In genomic region chr20:64024141-64024990, GRCh38 we compare ENCODE assay signal across 18 cellular contexts. TPM values are rescaled to one million over a fixed set of nuclear protein-coding genes. Genes with fewer than 3 reads are reported as not detected.
DNase-seq lines count a peak whose midpoint lies in the region; ATAC-seq, FAIRE-seq and TF ChIP-seq lines count a peak whose summit lies in the region.
"Had no signal": no experiment of that assay in that cellular context is flagged by ENCODE, and none has a peak within 500 bp of the region (broad histone marks: within the 10 kb centered on the region; RNA-seq: fewer than 3 reads in every experiment).

No MANE protein-coding gene starts in this region.

- in situ Hi-C loops in HepG2 (cut with HindIII; ENCODE audit: extremely low pct_ligation_motif_present, low pct_unique_long_range_greater_than_20kb), result loop anchor here (5.0 kb wide), 1 partner anchor 42 kb away; the partner anchor contains the start of gene PRPF6

- H2AFZ ChIP-seq in HepG2 (ENCODE audit: low read length) (no peak overlapping the region), OCI-LY7 (ENCODE audit: low read length) (no peak overlapping the region)

- peaks cover 43% of the 10 kb centered on the region for H3K36me3 Mint-ChIP-seq in activated T-helper 1 cell treated with anti-CD3 and anti-CD28 coated beads, Interleukin-12 subunit alpha, Interleukin-12 subunit beta, Interleukin-2, Interleukin-4 antibody, amounts not matched to agents 30 ng/mL and 10 ng/mL and 1 ng/mL, durations not matched to agents 14 hours and 24 hours and 36 hours (ENCODE audit: low read depth)

- ATAC-seq in HepG2 (peak; percentile 90), GM18858 (IDR thresholded peaks at IDR 0.05; ENCODE audit: unreplicated experiment) (no peak), GM21528 (IDR thresholded peaks at IDR 0.05; ENCODE audit: low FRiP score, unreplicated experiment) (no peak)
- ATAC-seq: CD8-positive, alpha-beta T cell had no signal

- TF ChIP-seq POLR2A in HepG2 (IDR thresholded peaks at IDR 0.05; ENCODE audit: insufficient read depth in 1 of 2, low read depth in 2 of 2, low read length in 2 of 2), result peak; percentile 73 to 93
- no peak for TF ChIP-seq POLR2A in breast epithelium (IDR thresholded peaks at IDR 0.05)

- peak; percentile 53 for TF ChIP-seq CTCF in HepG2 (CRISPR knock-in tag; IDR thresholded peaks at IDR 0.05)
- TF ChIP-seq CTCF in breast epithelium (IDR thresholded peaks at IDR 0.05), result no peak
- no peak for TF ChIP-seq CTCF in OCI-LY7 (conservative IDR thresholded peaks at IDR 0.05; ENCODE audit: low read length)

- H3K27ac ChIP-seq in HepG2 (ENCODE audit: extremely low read length, insufficient read depth, low read length) (peak overlapping the region; percentile 92), breast epithelium (no peak overlapping the region), OCI-LY7 (ENCODE audit: low read depth, low read length, poor library complexity, severe bottlenecking) (no peak overlapping the region)

- H3K9me2 ChIP-seq in OCI-LY7 (ENCODE audit: insufficient read depth, low read length), result no peaks in the 10 kb centered on the region

- H3K4me1 ChIP-seq in HepG2 (ENCODE audit: insufficient read depth, low read length), result peaks cover 42% of the 10 kb centered on the region
- no peaks in the 10 kb centered on the region for H3K4me1 ChIP-seq in breast epithelium
- H3K4me1 ChIP-seq in OCI-LY7 (ENCODE audit: insufficient read depth, low read length, poor library complexity, severe bottlenecking), result no peaks in the 10 kb centered on the region

- FAIRE-seq in HepG2 (lab: Jason Lieb, UNC), result peak; percentile 99

- H3K4me3 ChIP-seq in HepG2 (replicated peaks in 1 of 3; ENCODE audit: insufficient read depth in 1 of 3, low read depth in 2 of 3, low read length in 3 of 3), result peak overlapping the region in 2 of 3 experiments; percentile 18 to 63; a peak in 4 of 6 replicates
- no peak overlapping the region for H3K4me3 ChIP-seq in breast epithelium
- no peak overlapping the region for H3K4me3 ChIP-seq in OCI-LY7 (ENCODE audit: low read depth, low read length, poor library complexity, severe bottlenecking)

- H3K4me1 Mint-ChIP-seq in activated T-helper 1 cell treated with anti-CD3 and anti-CD28 coated beads, Interleukin-12 subunit alpha, Interleukin-12 subunit beta, Interleukin-2, Interleukin-4 antibody, amounts not matched to agents 30 ng/mL and 10 ng/mL and 1 ng/mL, durations not matched to agents 14 hours and 24 hours and 36 hours (ENCODE audit: low read depth), result no peaks in the 10 kb centered on the region

- H3K9me3 Mint-ChIP-seq in activated T-helper 1 cell treated with anti-CD3 and anti-CD28 coated beads, Interleukin-12 subunit alpha, Interleukin-12 subunit beta, Interleukin-2, Interleukin-4 antibody, amounts not matched to agents 30 ng/mL and 10 ng/mL and 1 ng/mL, durations not matched to agents 14 hours and 24 hours and 36 hours, result no peaks in the 10 kb centered on the region
- H3K9me3 Mint-ChIP-seq: CD8-positive, alpha-beta T cell had no signal

- DNase-seq in HuH-7 (ENCODE audit: low spot score), result peak; percentile 98
- DNase-seq in activated T-helper 1 cell treated with anti-CD3 and anti-CD28 coated beads, Interleukin-12 subunit alpha, Interleukin-12 subunit beta, Interleukin-2, Interleukin-4 antibody, amounts not matched to agents 30 ng/mL and 10 ng/mL and 1 ng/mL, durations not matched to agents 14 hours and 24 hours and 36 hours (ENCODE audit: low spot score), result no peak
- DNase-seq in HepG2 (ENCODE audit: low spot score), result peak; percentile 100
- peak; percentile 6 for DNase-seq in renal cortical epithelial cell (ENCODE audit: low read depth)
- DNase-seq in breast epithelium (ENCODE audit: low spot score in 2 of 2), result no peak
- DNase-seq in OCI-LY7 (ENCODE audit: low spot score), result no peak
- DNase-seq: ACHN; BE2C; CD8-positive, alpha-beta T cell; GF-D8; H7; NCI-H1436 treated with DMSO at 0.1 percent for 48 hours; NCI-H2081 treated with DMSO at 0.1 percent for 48 hours; NCI-H2227 treated with DMSO at 0.1 percent for 48 hours; NCI-H526 treated with DMSO at 0.1 percent for 48 hours; NK-92 treated with Interleukin-12 subunit alpha and Interleukin-12 subunit beta, amount 100 ng/mL, for 24 hours had no signal

- H3K4me2 ChIP-seq in HepG2 (ENCODE audit: low read depth, low read length) (peak overlapping the region; percentile 84), OCI-LY7 (ENCODE audit: low read length) (no peak overlapping the region)

- TF ChIP-seq EP300 in HepG2 (IDR thresholded peaks at IDR 0.05; ENCODE audit: low read depth in 2 of 2, low read length in 2 of 2) (peak; percentile 5 to 92; a peak in 3 of 4 replicates), HepG2 (CRISPR knock-in tag; IDR thresholded peaks at IDR 0.05; ENCODE audit: borderline replicate concordance) (peak; percentile 53; the same call in 1 of the 2 replicates)

- CTCF ChIA-PET in HepG2 (lab: Yijun Ruan, JAX; ENCODE audit: low intra/inter-chr PET ratio, low total read pairs), result interaction anchor here (1.3 kb wide), 1 partner anchor 45 kb away, joined by 4 read pairs; no protein-coding TSS in a partner anchor
- CTCF ChIA-PET in OCI-LY7 (lab: Charles Lee; ENCODE audit: unreplicated experiment), result no interaction called here

- H3K79me2 ChIP-seq in HepG2 (ENCODE audit: insufficient read depth, low read length) (peaks cover 4% of the 10 kb centered on the region), OCI-LY7 (ENCODE audit: insufficient read depth, low read depth, low read length) (no peaks in the 10 kb centered on the region)

- intact Hi-C loops in activated T-helper 1 cell treated with anti-CD3 and anti-CD28 coated beads, Interleukin-12 subunit alpha, Interleukin-12 subunit beta, Interleukin-2, Interleukin-4 antibody, amounts not matched to agents 30 ng/mL and 10 ng/mL and 1 ng/mL, durations not matched to agents 14 hours and 24 hours and 36 hours (cut with micrococcal nuclease), result no loop called here
- intact Hi-C loops in HepG2 (cut with micrococcal nuclease; ENCODE audit: unreplicated experiment) (loop anchor here (1.0 kb wide), 3 partner anchors 12 to 43 kb away; partner anchors contain the start of genes C20orf204 and PRPF6), breast epithelium (cut with DNase I; ENCODE audit: low total_unique reads) (no loop called here), OCI-LY7 (cut with micrococcal nuclease; ENCODE audit: unreplicated experiment) (no loop called here)

- no peaks in the 10 kb centered on the region for H3K27me3 Mint-ChIP-seq in activated T-helper 1 cell treated with anti-CD3 and anti-CD28 coated beads, Interleukin-12 subunit alpha, Interleukin-12 subunit beta, Interleukin-2, Interleukin-4 antibody, amounts not matched to agents 30 ng/mL and 10 ng/mL and 1 ng/mL, durations not matched to agents 14 hours and 24 hours and 36 hours (ENCODE audit: insufficient read depth)

- H3K36me3 ChIP-seq in HepG2 (replicated peaks in 1 of 2; ENCODE audit: control insufficient read depth in 1 of 2, insufficient read depth in 2 of 2, low read length in 2 of 2) (peaks cover 50 to 76% of the 10 kb centered on the region in 2 experiments), breast epithelium (peaks cover 19% of the 10 kb centered on the region), OCI-LY7 (ENCODE audit: insufficient read depth, low read length) (peaks cover 97% of the 10 kb centered on the region)

- H3K9me3 ChIP-seq in HepG2 (ENCODE audit: low read length) (no peaks in the 10 kb centered on the region), breast epithelium (no peaks in the 10 kb centered on the region), OCI-LY7 (ENCODE audit: low read length) (no peaks in the 10 kb centered on the region)
- H3K9me3 ChIP-seq: BE2C had no signal

- TF ChIP-seq RAD21 in HepG2 (CRISPR knock-in tag; IDR thresholded peaks at IDR 0.05), result peak; percentile 72

- H3K27me3 ChIP-seq in HepG2 (ENCODE audit: control insufficient read depth in 1 of 2, insufficient read depth in 2 of 2, low read length in 2 of 2) (no peaks in the 10 kb centered on the region), breast epithelium (no peaks in the 10 kb centered on the region)
- H3K27me3 ChIP-seq: BE2C had no signal

- peak overlapping the region; percentile 34 for H3K27ac Mint-ChIP-seq in activated T-helper 1 cell treated with anti-CD3 and anti-CD28 coated beads, Interleukin-12 subunit alpha, Interleukin-12 subunit beta, Interleukin-2, Interleukin-4 antibody, amounts not matched to agents 30 ng/mL and 10 ng/mL and 1 ng/mL, durations not matched to agents 14 hours and 24 hours and 36 hours
- H3K27ac Mint-ChIP-seq: CD8-positive, alpha-beta T cell had no signal

- H3K4me3 Mint-ChIP-seq in activated T-helper 1 cell treated with anti-CD3 and anti-CD28 coated beads, Interleukin-12 subunit alpha, Interleukin-12 subunit beta, Interleukin-2, Interleukin-4 antibody, amounts not matched to agents 30 ng/mL and 10 ng/mL and 1 ng/mL, durations not matched to agents 14 hours and 24 hours and 36 hours, result no peak overlapping the region
- H3K4me3 Mint-ChIP-seq: CD8-positive, alpha-beta T cell had no signal

- POLR2A ChIA-PET in HepG2 (lab: Yijun Ruan, JAX) (interaction anchor here (0.6 to 5.0 kb wide), 23 partner anchors 8 to 286 kb away, joined by 3 to 81 read pairs (median 4); partner anchors contain the start of genes C20orf204, PRPF6, SAMD10 and SOX18), OCI-LY7 (lab: Charles Lee) (no interaction called here)

- H3K9ac ChIP-seq in HepG2 (ENCODE audit: insufficient read depth, low read depth, low read length), result peak overlapping the region; percentile 75

- BruUV-seq in HepG2 (replicated peaks; lab: Mats Ljungman, UMichigan) (TSS peak; percentile 64), OCI-LY7 (replicated peaks; lab: Mats Ljungman, UMichigan) (no TSS peak)

- 24% methylated on average over 16 of the region's 17 CpGs for WGBS in HepG2 (ENCODE audit: low lambda C conversion rate)

- H4K20me1 ChIP-seq in HepG2 (ENCODE audit: insufficient read depth, low read length) (no peaks in the 10 kb centered on the region), OCI-LY7 (ENCODE audit: insufficient read depth, low read length) (no peaks in the 10 kb centered on the region)

RNA-seq across cellular contexts. Expression of gene C20orf204, which starts 11.6 kb away (rescaled TPM):
- total RNA-seq in activated T-helper 1 cell treated with anti-CD3 and anti-CD28 coated beads, Interleukin-12 subunit alpha, Interleukin-12 subunit beta, Interleukin-2, Interleukin-4 antibody, amounts not matched to agents 30 ng/mL and 10 ng/mL and 1 ng/mL, durations not matched to agents 14 hours and 24 hours and 36 hours, result 5.4 and 6.1 TPM in 2 replicates
- total RNA-seq in HepG2 (2016; rRNA removed; fragmentation: Illumina TruSeq; extraction: Trizol) (36.8 and 80.0 TPM in 2 replicates), renal cortical epithelial cell (0.45 TPM in 1 of 2 replicates, not detected in the other), breast epithelium (1 to 10 TPM in 2 of 3 donors, under 1 TPM in 1; 0.66 to 1.3 (median 1.1) TPM), OCI-LY7 (2022) (5.9 and 6.7 TPM in 2 replicates)
- 48.6 and 61.3 TPM in 2 replicates for total RNA-seq in HepG2 (2016; cell fraction: cytosol; rRNA removed; fragmentation: Illumina TruSeq; extraction: Trizol; ENCODE audit: low read depth)
- total RNA-seq in HepG2 (2016; cell fraction: insoluble cytoplasmic fraction; rRNA removed; fragmentation: Illumina TruSeq; extraction: Trizol), result 39.0 and 80.0 TPM in 2 replicates
- 57.5 and 77.5 TPM in 2 replicates for total RNA-seq in HepG2 (2016; cell fraction: membrane; rRNA removed; fragmentation: Illumina TruSeq; extraction: Trizol)
- 68.2 and 72.7 TPM in 2 replicates for total RNA-seq in HepG2 (2016; cell fraction: nucleus; rRNA removed; fragmentation: Illumina TruSeq; extraction: Trizol)
- polyA plus RNA-seq in HepG2 (2011; rRNA removed), result 22.1 and 27.2 TPM in 2 replicates
- polyA plus RNA-seq in HepG2 (2011; cell fraction: cytosol; rRNA removed), result 22.8 and 58.2 TPM in 2 replicates
- polyA plus RNA-seq in HepG2 (2011; cell fraction: nucleus; rRNA removed), result 143 and 193 TPM in 2 replicates
- polyA plus RNA-seq in HepG2 (2012), result 13.4 and 16.2 TPM in 2 replicates
- 59.0 and 74.0 TPM in 2 replicates for polyA plus RNA-seq in HepG2 (2016; cell fraction: cytosol; fragmentation: Illumina TruSeq; extraction: Trizol; ENCODE audit: low read depth)
- polyA plus RNA-seq in HepG2 (2016; cell fraction: insoluble cytoplasmic fraction; fragmentation: Illumina TruSeq; extraction: Trizol; ENCODE audit: low read depth), result 48.7 and 49.5 TPM in 2 replicates
- 58.9 and 64.4 TPM in 2 replicates for polyA plus RNA-seq in HepG2 (2016; cell fraction: membrane; fragmentation: Illumina TruSeq; extraction: Trizol; ENCODE audit: low read depth)
- 152 and 164 TPM in 2 replicates for polyA plus RNA-seq in HepG2 (2016; cell fraction: nucleus; fragmentation: Illumina TruSeq; extraction: Trizol; ENCODE audit: insufficient read depth, low read depth)
- 1.8 and 19.7 TPM in 2 replicates for polyA minus RNA-seq in HepG2 (2011; rRNA and poly(A)+ RNA removed; ENCODE audit: low replicate concordance)
- polyA minus RNA-seq in HepG2 (2011; cell fraction: cytosol; rRNA and poly(A)+ RNA removed), result 15.0 and 21.9 TPM in 2 replicates
- 21.8 and 31.2 TPM in 2 replicates for polyA minus RNA-seq in HepG2 (2011; cell fraction: nucleus; rRNA and poly(A)+ RNA removed)
- total RNA-seq in OCI-LY7 (2014; rRNA removed; shearing (Covaris generic)), result 2.0 and 3.5 TPM in 2 replicates

RNA-seq across cellular contexts. Expression of gene SOX18, which starts 25.1 kb away (rescaled TPM):
- total RNA-seq in activated T-helper 1 cell treated with anti-CD3 and anti-CD28 coated beads, Interleukin-12 subunit alpha, Interleukin-12 subunit beta, Interleukin-2, Interleukin-4 antibody, amounts not matched to agents 30 ng/mL and 10 ng/mL and 1 ng/mL, durations not matched to agents 14 hours and 24 hours and 36 hours, result 1.3 TPM in 2 replicates
- total RNA-seq in HepG2 (2016; rRNA removed; fragmentation: Illumina TruSeq; extraction: Trizol) (1.3 and 1.9 TPM in 2 replicates), renal cortical epithelial cell (0.05 and 0.17 TPM in 2 replicates), breast epithelium (1 to 10 TPM; 1.8 to 8.8 (median 3.2) TPM), OCI-LY7 (2022) (not detected in 2 replicates)
- total RNA-seq in HepG2 (2016; cell fraction: cytosol; rRNA removed; fragmentation: Illumina TruSeq; extraction: Trizol; ENCODE audit: low read depth), result 1.1 and 1.6 TPM in 2 replicates
- total RNA-seq in HepG2 (2016; cell fraction: insoluble cytoplasmic fraction; rRNA removed; fragmentation: Illumina TruSeq; extraction: Trizol), result 0.94 and 1.8 TPM in 2 replicates
- total RNA-seq in HepG2 (2016; cell fraction: membrane; rRNA removed; fragmentation: Illumina TruSeq; extraction: Trizol), result 2.7 and 3.0 TPM in 2 replicates
- total RNA-seq in HepG2 (2016; cell fraction: nucleus; rRNA removed; fragmentation: Illumina TruSeq; extraction: Trizol), result 1.4 and 2.1 TPM in 2 replicates
- polyA plus RNA-seq in HepG2 (2011; rRNA removed), result 1.6 and 2.0 TPM in 2 replicates
- 1.1 and 2.3 TPM in 2 replicates for polyA plus RNA-seq in HepG2 (2011; cell fraction: cytosol; rRNA removed)
- polyA plus RNA-seq in HepG2 (2011; cell fraction: nucleus; rRNA removed), result 8.4 and 10.3 TPM in 2 replicates
- 2.4 and 3.1 TPM in 2 replicates for polyA plus RNA-seq in HepG2 (2012)
- 1.8 and 1.9 TPM in 2 replicates for polyA plus RNA-seq in HepG2 (2016; cell fraction: cytosol; fragmentation: Illumina TruSeq; extraction: Trizol; ENCODE audit: low read depth)
- polyA plus RNA-seq in HepG2 (2016; cell fraction: insoluble cytoplasmic fraction; fragmentation: Illumina TruSeq; extraction: Trizol; ENCODE audit: low read depth), result 7.2 and 8.4 TPM in 2 replicates
- polyA plus RNA-seq in HepG2 (2016; cell fraction: membrane; fragmentation: Illumina TruSeq; extraction: Trizol; ENCODE audit: low read depth), result 3.3 and 4.0 TPM in 2 replicates
- 9.0 and 10.0 TPM in 2 replicates for polyA plus RNA-seq in HepG2 (2016; cell fraction: nucleus; fragmentation: Illumina TruSeq; extraction: Trizol; ENCODE audit: insufficient read depth, low read depth)
- polyA minus RNA-seq in HepG2 (2011; rRNA and poly(A)+ RNA removed; ENCODE audit: low replicate concordance), result 0.28 and 1.8 TPM in 2 replicates
- 1.9 and 4.0 TPM in 2 replicates for polyA minus RNA-seq in HepG2 (2011; cell fraction: cytosol; rRNA and poly(A)+ RNA removed)
- 0.77 and 0.87 TPM in 2 replicates for polyA minus RNA-seq in HepG2 (2011; cell fraction: nucleus; rRNA and poly(A)+ RNA removed)
- not detected in 2 replicates for total RNA-seq in OCI-LY7 (2014; rRNA removed; shearing (Covaris generic))
- total RNA-seq: CD8-positive, alpha-beta T cell had no signal

RNA-seq across cellular contexts. Expression of gene TCEA2, which starts 38.6 kb away (rescaled TPM):
- 33.8 TPM in 2 replicates for total RNA-seq in activated T-helper 1 cell treated with anti-CD3 and anti-CD28 coated beads, Interleukin-12 subunit alpha, Interleukin-12 subunit beta, Interleukin-2, Interleukin-4 antibody, amounts not matched to agents 30 ng/mL and 10 ng/mL and 1 ng/mL, durations not matched to agents 14 hours and 24 hours and 36 hours
- total RNA-seq in HepG2 (2016; rRNA removed; fragmentation: Illumina TruSeq; extraction: Trizol) (25.9 and 33.7 TPM in 2 replicates), renal cortical epithelial cell (15.3 and 21.8 TPM in 2 replicates), breast epithelium (10 to 100 TPM; 23.9 to 39.4 (median 26.6) TPM), OCI-LY7 (2022) (71.2 and 72.3 TPM in 2 replicates)
- 58.0 and 75.2 TPM in 2 replicates for total RNA-seq in HepG2 (2016; cell fraction: cytosol; rRNA removed; fragmentation: Illumina TruSeq; extraction: Trizol; ENCODE audit: low read depth)
- 25.2 and 31.6 TPM in 2 replicates for total RNA-seq in HepG2 (2016; cell fraction: insoluble cytoplasmic fraction; rRNA removed; fragmentation: Illumina TruSeq; extraction: Trizol)
- total RNA-seq in HepG2 (2016; cell fraction: membrane; rRNA removed; fragmentation: Illumina TruSeq; extraction: Trizol), result 54.3 and 70.5 TPM in 2 replicates
- 19.6 and 25.2 TPM in 2 replicates for total RNA-seq in HepG2 (2016; cell fraction: nucleus; rRNA removed; fragmentation: Illumina TruSeq; extraction: Trizol)
- polyA plus RNA-seq in HepG2 (2011; rRNA removed), result 28.1 and 36.8 TPM in 2 replicates
- 22.9 and 25.9 TPM in 2 replicates for polyA plus RNA-seq in HepG2 (2011; cell fraction: cytosol; rRNA removed)
- polyA plus RNA-seq in HepG2 (2011; cell fraction: nucleus; rRNA removed), result 101 and 106 TPM in 2 replicates
- 70.9 and 75.4 TPM in 2 replicates for polyA plus RNA-seq in HepG2 (2012)
- 308 and 317 TPM in 2 replicates for polyA plus RNA-seq in HepG2 (2016; cell fraction: cytosol; fragmentation: Illumina TruSeq; extraction: Trizol; ENCODE audit: low read depth)
- 54.5 and 74.5 TPM in 2 replicates for polyA plus RNA-seq in HepG2 (2016; cell fraction: insoluble cytoplasmic fraction; fragmentation: Illumina TruSeq; extraction: Trizol; ENCODE audit: low read depth)
- polyA plus RNA-seq in HepG2 (2016; cell fraction: membrane; fragmentation: Illumina TruSeq; extraction: Trizol; ENCODE audit: low read depth), result 232 and 236 TPM in 2 replicates
- 80.5 and 83.8 TPM in 2 replicates for polyA plus RNA-seq in HepG2 (2016; cell fraction: nucleus; fragmentation: Illumina TruSeq; extraction: Trizol; ENCODE audit: insufficient read depth, low read depth)
- 42.1 and 65.5 TPM in 2 replicates for polyA minus RNA-seq in HepG2 (2011; rRNA and poly(A)+ RNA removed; ENCODE audit: low replicate concordance)
- 21.6 and 27.5 TPM in 2 replicates for polyA minus RNA-seq in HepG2 (2011; cell fraction: cytosol; rRNA and poly(A)+ RNA removed)
- polyA minus RNA-seq in HepG2 (2011; cell fraction: nucleus; rRNA and poly(A)+ RNA removed), result 32.7 and 36.6 TPM in 2 replicates
- 36.4 and 37.5 TPM in 2 replicates for total RNA-seq in OCI-LY7 (2014; rRNA removed; shearing (Covaris generic))

RNA-seq across cellular contexts. Expression of gene PRPF6, which starts 43.4 kb away (rescaled TPM):
- total RNA-seq in activated T-helper 1 cell treated with anti-CD3 and anti-CD28 coated beads, Interleukin-12 subunit alpha, Interleukin-12 subunit beta, Interleukin-2, Interleukin-4 antibody, amounts not matched to agents 30 ng/mL and 10 ng/mL and 1 ng/mL, durations not matched to agents 14 hours and 24 hours and 36 hours, result 82.3 and 83.6 TPM in 2 replicates
- total RNA-seq in HepG2 (2016; rRNA removed; fragmentation: Illumina TruSeq; extraction: Trizol) (101 and 127 TPM in 2 replicates), renal cortical epithelial cell (66.0 and 94.5 TPM in 2 replicates), breast epithelium (10 to 100 TPM; 53.9 to 67.5 (median 59.6) TPM), OCI-LY7 (2022) (70.4 and 73.7 TPM in 2 replicates)
- 28.1 and 30.5 TPM in 2 replicates for total RNA-seq in HepG2 (2016; cell fraction: cytosol; rRNA removed; fragmentation: Illumina TruSeq; extraction: Trizol; ENCODE audit: low read depth)
- total RNA-seq in HepG2 (2016; cell fraction: insoluble cytoplasmic fraction; rRNA removed; fragmentation: Illumina TruSeq; extraction: Trizol), result 101 and 116 TPM in 2 replicates
- 51.1 and 54.9 TPM in 2 replicates for total RNA-seq in HepG2 (2016; cell fraction: membrane; rRNA removed; fragmentation: Illumina TruSeq; extraction: Trizol)
- 68.1 and 77.4 TPM in 2 replicates for total RNA-seq in HepG2 (2016; cell fraction: nucleus; rRNA removed; fragmentation: Illumina TruSeq; extraction: Trizol)
- polyA plus RNA-seq in HepG2 (2011; rRNA removed), result 63.7 and 65.3 TPM in 2 replicates
- polyA plus RNA-seq in HepG2 (2011; cell fraction: cytosol; rRNA removed), result 58.9 and 67.6 TPM in 2 replicates
- 82.2 and 84.5 TPM in 2 replicates for polyA plus RNA-seq in HepG2 (2011; cell fraction: nucleus; rRNA removed)
- polyA plus RNA-seq in HepG2 (2012), result 79.5 and 80.7 TPM in 2 replicates
- polyA plus RNA-seq in HepG2 (2016; cell fraction: cytosol; fragmentation: Illumina TruSeq; extraction: Trizol; ENCODE audit: low read depth), result 41.2 and 42.1 TPM in 2 replicates
- 130 and 149 TPM in 2 replicates for polyA plus RNA-seq in HepG2 (2016; cell fraction: insoluble cytoplasmic fraction; fragmentation: Illumina TruSeq; extraction: Trizol; ENCODE audit: low read depth)
- 56.1 and 60.4 TPM in 2 replicates for polyA plus RNA-seq in HepG2 (2016; cell fraction: membrane; fragmentation: Illumina TruSeq; extraction: Trizol; ENCODE audit: low read depth)
- polyA plus RNA-seq in HepG2 (2016; cell fraction: nucleus; fragmentation: Illumina TruSeq; extraction: Trizol; ENCODE audit: insufficient read depth, low read depth), result 122 TPM in 2 replicates
- polyA minus RNA-seq in HepG2 (2011; rRNA and poly(A)+ RNA removed; ENCODE audit: low replicate concordance), result 50.1 and 75.7 TPM in 2 replicates
- polyA minus RNA-seq in HepG2 (2011; cell fraction: cytosol; rRNA and poly(A)+ RNA removed), result 46.1 and 51.9 TPM in 2 replicates
- polyA minus RNA-seq in HepG2 (2011; cell fraction: nucleus; rRNA and poly(A)+ RNA removed), result 44.4 and 50.5 TPM in 2 replicates
- 45.1 and 61.5 TPM in 2 replicates for total RNA-seq in OCI-LY7 (2014; rRNA removed; shearing (Covaris generic))

RNA-seq across cellular contexts. Expression of gene SAMD10, which starts 44.9 kb away (rescaled TPM):
- total RNA-seq in activated T-helper 1 cell treated with anti-CD3 and anti-CD28 coated beads, Interleukin-12 subunit alpha, Interleukin-12 subunit beta, Interleukin-2, Interleukin-4 antibody, amounts not matched to agents 30 ng/mL and 10 ng/mL and 1 ng/mL, durations not matched to agents 14 hours and 24 hours and 36 hours, result 29.4 and 34.9 TPM in 2 replicates
- total RNA-seq in HepG2 (2016; rRNA removed; fragmentation: Illumina TruSeq; extraction: Trizol) (5.1 and 6.1 TPM in 2 replicates), renal cortical epithelial cell (1.4 and 5.4 TPM in 2 replicates), breast epithelium (1 to 10 TPM in 2 of 3 donors, under 1 TPM in 1; 0.96 to 3.3 (median 2.8) TPM), OCI-LY7 (2022) (11.9 and 13.3 TPM in 2 replicates)
- 3.8 and 3.9 TPM in 2 replicates for total RNA-seq in HepG2 (2016; cell fraction: cytosol; rRNA removed; fragmentation: Illumina TruSeq; extraction: Trizol; ENCODE audit: low read depth)
- total RNA-seq in HepG2 (2016; cell fraction: insoluble cytoplasmic fraction; rRNA removed; fragmentation: Illumina TruSeq; extraction: Trizol), result 4.7 and 6.8 TPM in 2 replicates
- 7.9 and 9.1 TPM in 2 replicates for total RNA-seq in HepG2 (2016; cell fraction: membrane; rRNA removed; fragmentation: Illumina TruSeq; extraction: Trizol)
- 5.9 and 6.0 TPM in 2 replicates for total RNA-seq in HepG2 (2016; cell fraction: nucleus; rRNA removed; fragmentation: Illumina TruSeq; extraction: Trizol)
- 11.0 and 11.8 TPM in 2 replicates for polyA plus RNA-seq in HepG2 (2011; rRNA removed)
- polyA plus RNA-seq in HepG2 (2011; cell fraction: cytosol; rRNA removed), result 5.2 and 8.8 TPM in 2 replicates
- polyA plus RNA-seq in HepG2 (2011; cell fraction: nucleus; rRNA removed), result 51.4 and 63.7 TPM in 2 replicates
- 6.2 and 8.9 TPM in 2 replicates for polyA plus RNA-seq in HepG2 (2012)
- polyA plus RNA-seq in HepG2 (2016; cell fraction: cytosol; fragmentation: Illumina TruSeq; extraction: Trizol; ENCODE audit: low read depth), result 8.7 and 9.1 TPM in 2 replicates
- 8.4 and 12.7 TPM in 2 replicates for polyA plus RNA-seq in HepG2 (2016; cell fraction: insoluble cytoplasmic fraction; fragmentation: Illumina TruSeq; extraction: Trizol; ENCODE audit: low read depth)
- 15.2 and 15.4 TPM in 2 replicates for polyA plus RNA-seq in HepG2 (2016; cell fraction: membrane; fragmentation: Illumina TruSeq; extraction: Trizol; ENCODE audit: low read depth)
- 20.5 and 24.8 TPM in 2 replicates for polyA plus RNA-seq in HepG2 (2016; cell fraction: nucleus; fragmentation: Illumina TruSeq; extraction: Trizol; ENCODE audit: insufficient read depth, low read depth)
- 3.7 and 5.9 TPM in 2 replicates for polyA minus RNA-seq in HepG2 (2011; rRNA and poly(A)+ RNA removed; ENCODE audit: low replicate concordance)
- polyA minus RNA-seq in HepG2 (2011; cell fraction: cytosol; rRNA and poly(A)+ RNA removed), result 4.8 and 6.0 TPM in 2 replicates
- polyA minus RNA-seq in HepG2 (2011; cell fraction: nucleus; rRNA and poly(A)+ RNA removed), result 3.3 and 4.0 TPM in 2 replicates
- 3.1 and 12.0 TPM in 2 replicates for total RNA-seq in OCI-LY7 (2014; rRNA removed; shearing (Covaris generic))

Comparison
In these comparisons a context has a peak if more than half of its experiments do, and no peak if none do; other contexts are left out.
1. DNase-seq: peak in HuH-7 (single experiment), HepG2 (single experiment) and renal cortical epithelial cell (single experiment); none in activated T-helper 1 cell treated with anti-CD3 and anti-CD28 coated beads, Interleukin-12 subunit alpha, Interleukin-12 subunit beta, Interleukin-2, Interleukin-4 antibody, amounts not matched to agents 30 ng/mL and 10 ng/mL and 1 ng/mL, durations not matched to agents 14 hours and 24 hours and 36 hours (single experiment), breast epithelium (0 of 2) and OCI-LY7 (single experiment).
2. H3K4me3 ChIP-seq: peak in HepG2 (2 of 3); none in breast epithelium (0 of 3) and OCI-LY7 (single experiment).